ENCODE assay signal across 32 cellular contexts in the genomic region with DNA sequence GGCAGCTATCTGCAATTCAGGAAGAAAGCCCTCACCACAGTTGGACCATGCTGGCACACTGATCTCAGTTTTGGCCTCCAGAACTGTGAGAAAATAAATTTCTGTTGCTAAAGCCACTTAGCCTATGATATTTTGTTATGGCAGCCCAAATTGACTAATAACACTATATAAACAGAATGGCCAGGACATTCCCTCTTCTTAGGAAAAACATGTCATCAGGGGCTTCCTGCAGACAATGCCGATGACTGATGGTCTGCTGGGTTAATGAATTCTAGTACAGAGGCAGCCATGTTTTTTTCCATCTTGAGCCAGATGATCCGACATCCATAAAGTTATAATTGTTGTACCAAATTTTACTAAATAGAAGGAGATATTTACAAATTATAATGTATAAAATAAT. TPM values are rescaled to one million over a fixed set of nuclear protein-coding genes. Genes with fewer than 3 reads are reported as not detected.
"Had no signal": no experiment of that assay in that cellular context is flagged by ENCODE, and none has a peak within 500 bp of the region (broad histone marks: within the 10 kb centered on the region; RNA-seq: fewer than 3 reads in every experiment).

No MANE protein-coding gene starts in this region.

- H3K27ac Mint-ChIP-seq: immature natural killer cell; mesothelial cell of epicardium; naive thymus-derived CD4-positive, alpha-beta T cell; natural killer cell treated with Interleukin-12 subunit alpha and Interleukin-12 subunit beta and Interleukin-15 and Interleukin-18, amount 100 ng/mL, for 72 hours; stimulated activated naive B cell treated with anti-CD40 and anti-IgM and Interleukin-4, amounts not matched to agents 10 μg/mL and 1 μg/mL and 100 μg/mL, for 72 hours had no signal

- H3K36me3 ChIP-seq: heart left ventricle, lower lobe of right lung, pancreas, prostate gland, stomach, thoracic aorta, tibial artery, upper lobe of right lung had no signal

- H3K9me3 ChIP-seq: lower lobe of right lung, pancreas, prostate gland, upper lobe of right lung had no signal

- H3K4me1 ChIP-seq: lower lobe of right lung, pancreas, prostate gland, stomach, tibial artery, upper lobe of right lung had no signal

- DNase-seq: heart left ventricle; hypothalamus; immature natural killer cell; kidney glomerular epithelial cell; left cardiac atrium; left ventricle myocardium superior; lower lobe of right lung; mesendoderm; naive thymus-derived CD4-positive, alpha-beta T cell; nucleus accumbens; pancreas; retina; right cardiac atrium; stimulated activated CD4-positive, alpha-beta T cell treated with anti-CD3 and anti-CD28 coated beads, Interleukin-12 subunit alpha, Interleukin-12 subunit beta, amount 100 ng/mL, for 4 hours; stimulated activated CD4-positive, alpha-beta T cell treated with anti-CD3 and anti-CD28 coated beads, Interleukin-15, amount 100 ng/mL, for 24 hours; stimulated activated CD4-positive, alpha-beta T cell treated with anti-CD3 and anti-CD28 coated beads, Interleukin-2, amount 100 ng/mL, for 24 hours; stimulated activated CD4-positive, alpha-beta T cell treated with anti-CD3 and anti-CD28 coated beads, Interleukin-4, amount 100 ng/mL, for 1 hour; stimulated activated naive B cell treated with anti-CD40 and anti-IgM and Interleukin-4, amounts not matched to agents 10 μg/mL and 1 μg/mL and 100 μg/mL, for 72 hours; stimulated activated naive CD8-positive, alpha-beta T cell treated with anti-CD3 and anti-CD28 coated beads, Interleukin-15, Interleukin-2, amounts not matched to agents 100 U/mL and 50 U/mL, for 24 hours; tibial artery; upper lobe of right lung had no signal

- H3K4me3 ChIP-seq: heart left ventricle, lower lobe of right lung, pancreas, prostate gland, skin epidermis, stomach, thoracic aorta, tibial artery, upper lobe of right lung had no signal

- H3K36me3 Mint-ChIP-seq: mesothelial cell of epicardium; naive thymus-derived CD4-positive, alpha-beta T cell; stimulated activated naive B cell treated with anti-CD40 and anti-IgM and Interleukin-4, amounts not matched to agents 10 μg/mL and 1 μg/mL and 100 μg/mL, for 72 hours had no signal

- H3K9me3 Mint-ChIP-seq: natural killer cell treated with Interleukin-12 subunit alpha and Interleukin-12 subunit beta and Interleukin-15 and Interleukin-18, amount 100 ng/mL, for 72 hours; neural crest cell had no signal

- H3K4me1 Mint-ChIP-seq: immature natural killer cell, mesothelial cell of epicardium, neural crest cell had no signal

- H3K27me3 ChIP-seq: upper lobe of right lung had no signal

- H3K4me3 Mint-ChIP-seq: immature natural killer cell; mesothelial cell of epicardium; naive thymus-derived CD4-positive, alpha-beta T cell; natural killer cell treated with Interleukin-12 subunit alpha and Interleukin-12 subunit beta and Interleukin-15 and Interleukin-18, amount 100 ng/mL, for 72 hours; neural crest cell; stimulated activated naive B cell treated with anti-CD40 and anti-IgM and Interleukin-4, amounts not matched to agents 10 μg/mL and 1 μg/mL and 100 μg/mL, for 72 hours had no signal

- H3K27ac ChIP-seq: heart left ventricle, lower lobe of right lung, pancreas, prostate gland, skin epidermis, stomach, thoracic aorta, tibial artery, upper lobe of right lung had no signal

- ATAC-seq: heart left ventricle; left cardiac atrium; left lobe of liver; left ventricle myocardium superior; lower lobe of right lung; naive thymus-derived CD4-positive, alpha-beta T cell; natural killer cell treated with Interleukin-12 subunit alpha and Interleukin-12 subunit beta and Interleukin-15 and Interleukin-18, amount 100 ng/mL, for 72 hours; pancreas; right cardiac atrium; sciatic nerve; stimulated activated naive B cell treated with anti-CD40 and anti-IgM and Interleukin-4, amounts not matched to agents 10 μg/mL and 1 μg/mL and 100 μg/mL, for 72 hours; stimulated activated naive CD8-positive, alpha-beta T cell treated with anti-CD3 and anti-CD28 coated beads, Interleukin-15, Interleukin-2, amounts not matched to agents 100 U/mL and 50 U/mL, for 24 hours; upper lobe of right lung had no signal

RNA-seq across cellular contexts. Expression of a gene that starts 18.3 kb away (rescaled TPM):
- total RNA-seq: heart left ventricle; left cardiac atrium; left lobe of liver; left ventricle myocardium superior; lower lobe of right lung; mesothelial cell of epicardium; mononuclear cell; naive thymus-derived CD4-positive, alpha-beta T cell; natural killer cell treated with Interleukin-12 subunit alpha and Interleukin-12 subunit beta and Interleukin-15 and Interleukin-18, amount 100 ng/mL, for 72 hours; neural crest cell; osteoblast; pancreas; right cardiac atrium; sciatic nerve; stomach; thoracic aorta; upper lobe of right lung had no signal

RNA-seq across cellular contexts. Expression of a gene that starts 23.4 kb away (rescaled TPM):
- total RNA-seq: mononuclear cell; natural killer cell treated with Interleukin-12 subunit alpha and Interleukin-12 subunit beta and Interleukin-15 and Interleukin-18, amount 100 ng/mL, for 72 hours; thoracic aorta had no signal
